7 cellular contexts compared by ENCODE assay signal in genomic region chr19:15124572-15125231, GRCh38.
DNase-seq lines count a peak whose midpoint lies in the region; ATAC-seq and TF ChIP-seq lines count a peak whose summit lies in the region.

No MANE protein-coding gene starts in this region.

- H3K4me3 ChIP-seq in HUES6 (ENCODE audit: low read depth, low read length) (peak overlapping the region; percentile 80), astrocyte of the cerebellum (ENCODE audit: low read depth, low read length) (peak overlapping the region; percentile 93)

- no peaks in the 10 kb centered on the region for H3K27me3 ChIP-seq in HUES6 (ENCODE audit: control insufficient read depth, insufficient read depth, low read length)

- H3K4me3 Mint-ChIP-seq in stimulated activated memory B cell treated with anti-CD40 and anti-IgM and Interleukin-4, amounts not matched to agents 10 μg/mL and 1 μg/mL and 100 μg/mL, for 72 hours = peak overlapping the region; percentile 84

- peaks cover 33% of the 10 kb centered on the region for H3K36me3 Mint-ChIP-seq in stimulated activated memory B cell treated with anti-CD40 and anti-IgM and Interleukin-4, amounts not matched to agents 10 μg/mL and 1 μg/mL and 100 μg/mL, for 72 hours

- DNase-seq in astrocyte of the cerebellum (ENCODE audit: low read depth) (no peak), inferior parietal cortex (ENCODE audit: extremely low spot score) (peak; percentile 1), ecto neural progenitor cell (ENCODE audit: low spot score) (no peak), GM10248 (ENCODE audit: extremely low spot score) (no peak)

- ATAC-seq in GM18517 (IDR thresholded peaks at IDR 0.05; ENCODE audit: unreplicated experiment) = peak; percentile 1
- ATAC-seq in stimulated activated memory B cell treated with anti-CD40 and anti-IgM and Interleukin-4, amounts not matched to agents 10 μg/mL and 1 μg/mL and 100 μg/mL, for 72 hours = no peak

- H3K36me3 ChIP-seq in HUES6 (ENCODE audit: control insufficient read depth, insufficient read depth, low read length) = peaks cover 32% of the 10 kb centered on the region

- in situ Hi-C loops in astrocyte of the cerebellum (cut with HindIII; ENCODE audit: low sequenced_read_pairs) = no loop called here

- no peaks in the 10 kb centered on the region for H3K9me3 Mint-ChIP-seq in stimulated activated memory B cell treated with anti-CD40 and anti-IgM and Interleukin-4, amounts not matched to agents 10 μg/mL and 1 μg/mL and 100 μg/mL, for 72 hours

- peak overlapping the region; percentile 96 for H3K27ac Mint-ChIP-seq in stimulated activated memory B cell treated with anti-CD40 and anti-IgM and Interleukin-4, amounts not matched to agents 10 μg/mL and 1 μg/mL and 100 μg/mL, for 72 hours

- no peaks in the 10 kb centered on the region for H3K9me3 ChIP-seq in HUES6 (ENCODE audit: control insufficient read depth, insufficient read depth, low read depth, low read length)

- peaks cover 17% of the 10 kb centered on the region for H3K27me3 Mint-ChIP-seq in stimulated activated memory B cell treated with anti-CD40 and anti-IgM and Interleukin-4, amounts not matched to agents 10 μg/mL and 1 μg/mL and 100 μg/mL, for 72 hours

- CTCF ChIA-PET in GM10248 (lab: Yijun Ruan, JAX) = interaction anchor here (1.1 to 3.5 kb wide), 7 partner anchors 14 to 431 kb away, joined by 3 to 13 read pairs (median 6); no protein-coding TSS in a partner anchor

- peak overlapping the region; percentile 91 for H3K9ac ChIP-seq in HUES6 (ENCODE audit: low read length)

- H3K4me1 ChIP-seq in HUES6 (ENCODE audit: control insufficient read depth, insufficient read depth, low read length) = 0 out of 2 replicates have a peak, but pooled peaks cover 7% of the 10 kb centered on the region

- no peak for TF ChIP-seq CTCF in astrocyte of the cerebellum (IDR thresholded peaks at IDR 0.05; ENCODE audit: low read depth, low read length, missing control alignments)
- TF ChIP-seq CTCF in GM10248 (IDR thresholded peaks at IDR 0.05; ENCODE audit: control extremely low read depth, extremely low read depth, low read depth, missing control alignments) = no peak

- H3K4me1 Mint-ChIP-seq in stimulated activated memory B cell treated with anti-CD40 and anti-IgM and Interleukin-4, amounts not matched to agents 10 μg/mL and 1 μg/mL and 100 μg/mL, for 72 hours = peaks cover 11% of the 10 kb centered on the region

- POLR2A ChIA-PET in GM10248 (lab: Yijun Ruan, JAX) = interaction anchor here (0.5 to 0.8 kb wide), 2 partner anchors 13 to 136 kb away, joined by 3 to 6 read pairs; no protein-coding TSS in a partner anchor

- H3K27ac ChIP-seq in HUES6 (ENCODE audit: low read depth, low read length) = no peak overlapping the region
